Comparison of ENCODE assay signal across 8 cellular contexts in genomic region chr10:72364239-72364777, GRCh38. TPM values are rescaled to one million over a fixed set of nuclear protein-coding genes. Genes with fewer than 3 reads are reported as not detected.
DNase-seq lines count a peak whose midpoint lies in the region; ATAC-seq and TF ChIP-seq lines count a peak whose summit lies in the region.

No MANE protein-coding gene starts in this region.

- H3K36me3 ChIP-seq in SK-N-SH (replicated peaks in 1 of 2; ENCODE audit: control insufficient read depth in 1 of 2, insufficient read depth in 2 of 2, low read length in 1 of 2): no peaks in the 10 kb centered on the region
- peaks cover 0 to 37% (median 15%) of the 10 kb centered on the region in 4 donors for H3K36me3 ChIP-seq in upper lobe of left lung

- H3K79me2 ChIP-seq in SK-N-SH (ENCODE audit: insufficient read depth): no peaks in the 10 kb centered on the region

- no peaks in the 10 kb centered on the region for H4K20me1 ChIP-seq in SK-N-SH (ENCODE audit: insufficient read depth)

- H3K27ac ChIP-seq in SK-N-SH (ENCODE audit: low read depth in 2 of 2, low read length in 1 of 2) (peak overlapping the region; percentile 25 to 62; a peak in 2 of 4 replicates), upper lobe of left lung (peak overlapping the region in 3 of 4 donors; percentile 6 to 63 (median 58))

- H3K9me3 ChIP-seq in SK-N-SH (no peaks in the 10 kb centered on the region), upper lobe of left lung (no peaks in the 10 kb centered on the region)

- H3K27ac Mint-ChIP-seq in activated naive CD4-positive, alpha-beta T cell treated with anti-CD3 and anti-CD28 coated beads, Interleukin-2, amount 50 U/mL, for 72 hours: peak overlapping the region; percentile 14 to 74

- H2AFZ ChIP-seq in SK-N-SH (ENCODE audit: low read depth): peak overlapping the region; percentile 82; the same call in 1 of the 2 replicates

- 14% methylated on average over 10 of the region's 12 CpGs for WGBS in SK-N-SH (ENCODE audit: low lambda C conversion rate)
- 6 to 8% methylated on average over 10 to 12 of the region's 12 CpGs for WGBS in upper lobe of left lung, 2 donors

- no peaks in the 10 kb centered on the region for H3K36me3 Mint-ChIP-seq in activated naive CD4-positive, alpha-beta T cell treated with anti-CD3 and anti-CD28 coated beads, Interleukin-2, amount 50 U/mL, for 72 hours

- peaks cover 5% of the 10 kb centered on the region for H3F3A ChIP-seq in SK-N-SH (replicated peaks; ENCODE audit: insufficient read depth)

- peak; percentile 70 for DNase-seq in GM04503 (ENCODE audit: low read depth)
- DNase-seq in HEK293T (ENCODE audit: extremely low spot score): peak; percentile 90
- peak; percentile 87 for DNase-seq in NCI-H1105 treated with DMSO at 0.1 percent for 48 hours (lab: John Stamatoyannopoulos, UW)
- DNase-seq in SK-N-SH: peak; percentile 83
- DNase-seq in activated naive CD4-positive, alpha-beta T cell treated with anti-CD3 and anti-CD28 coated beads, Interleukin-2, amount 50 U/mL, for 72 hours (ENCODE audit: low spot score in 2 of 2): peak; percentile 81 to 85
- DNase-seq in head of caudate nucleus: peak; percentile 75 to 94 (median 86)
- DNase-seq in posterior cingulate gyrus: peak; percentile 69 to 97 (median 80)
- DNase-seq in upper lobe of left lung: peak; percentile 44 to 91

- TF ChIP-seq EP300 in SK-N-SH (IDR thresholded peaks at IDR 0.05; ENCODE audit: borderline replicate concordance in 1 of 2, low read depth in 1 of 2, low read length in 1 of 2) (no peak), upper lobe of left lung (IDR thresholded peaks at IDR 0.05) (no peak)

- peak; percentile 93 for TF ChIP-seq CTCF in SK-N-SH (IDR thresholded peaks at IDR 0.05)
- TF ChIP-seq CTCF in upper lobe of left lung (IDR thresholded peaks at IDR 0.05): peak; percentile 88 to 97 (median 95)

- peak overlapping the region; percentile 37; the same call in 1 of the 2 replicates for H3K9ac ChIP-seq in SK-N-SH

- POLR2A ChIA-PET in HEK293T (lab: Yijun Ruan, JAX) (interaction anchor here (2.3 kb wide), 1 partner anchor 9 kb away, joined by 11 read pairs; the partner anchor contains the start of gene DNAJB12), SK-N-SH (lab: Yijun Ruan, JAX) (interaction anchor here (0.9 to 1.4 kb wide), 3 partner anchors 9 to 470 kb away, joined by 3 read pairs; partner anchors contain the start of gene DNAJB12)

- intact Hi-C loops in head of caudate nucleus (cut with DNase I) (loop anchor here (5.0 kb wide), 1 partner anchor 468 kb away; no protein-coding TSS in a partner anchor), posterior cingulate gyrus (cut with DNase I) (loop anchor here (1.0 to 10.0 kb wide), 4 partner anchors 260 to 800 kb away; partner anchors contain the start of genes ECD, FAM149B1, MCU and MICU1)

- H3K4me1 ChIP-seq in SK-N-SH (ENCODE audit: control insufficient read depth in 1 of 2, insufficient read depth in 2 of 2, low read depth in 1 of 2, low read length in 1 of 2): peaks cover 2 to 12% of the 10 kb centered on the region in 2 experiments; a peak in 1 of 4 replicates
- H3K4me1 ChIP-seq in upper lobe of left lung: peaks cover 10 to 12% (median 10%) of the 10 kb centered on the region in 4 donors

- TF ChIP-seq RAD21 in SK-N-SH (IDR thresholded peaks at IDR 0.05; ENCODE audit: low read length): peak; percentile 97

- H3K4me3 ChIP-seq in SK-N-SH (ENCODE audit: low read depth in 2 of 2, low read length in 1 of 2) (peak overlapping the region in 1 of 2 experiments; percentile 34; a peak in 1 of 4 replicates), upper lobe of left lung (peak overlapping the region in 2 of 4 donors; percentile 15 to 29)

- peak in 1 of 4 donors; percentile 22 for TF ChIP-seq POLR2A in upper lobe of left lung (IDR thresholded peaks at IDR 0.05)

- CTCF ChIA-PET in HEK293T (lab: Yijun Ruan, JAX) (interaction anchor here (0.9 to 1.6 kb wide), 3 partner anchors 9 to 511 kb away, joined by 3 to 6 read pairs (median 4); partner anchors contain the start of gene DNAJB12), SK-N-SH (lab: Yijun Ruan, JAX) (interaction anchor here (0.6 to 4.6 kb wide), 45 partner anchors 9 to 732 kb away, joined by 3 to 90 read pairs (median 4); partner anchors contain the start of genes DNAJB12 and MCU)

- peak; percentile 96 to 99 for ATAC-seq in activated naive CD4-positive, alpha-beta T cell treated with anti-CD3 and anti-CD28 coated beads, Interleukin-2, amount 50 U/mL, for 72 hours
- peak; percentile 95 to 97 for ATAC-seq in upper lobe of left lung (ENCODE audit: low FRiP score in 2 of 2)

- peak overlapping the region; percentile 51 for H3K4me2 ChIP-seq in SK-N-SH

- no peaks in the 10 kb centered on the region for H3K9me2 ChIP-seq in SK-N-SH

- no peaks in the 10 kb centered on the region for H3K9me3 Mint-ChIP-seq in activated naive CD4-positive, alpha-beta T cell treated with anti-CD3 and anti-CD28 coated beads, Interleukin-2, amount 50 U/mL, for 72 hours

- no peaks in the 10 kb centered on the region for H3K27me3 ChIP-seq in SK-N-SH (ENCODE audit: insufficient read depth)
- no peaks in the 10 kb centered on the region for H3K27me3 ChIP-seq in upper lobe of left lung

TF ChIP-seq in HEK293T, 16 proteins besides CTCF, POLR2A, EP300 and RAD21:
- no peak for TF ChIP-seq FOXK2 (IDR thresholded peaks at IDR 0.05)
- TF ChIP-seq HDGF (IDR thresholded peaks at IDR 0.05; ENCODE audit: borderline replicate concordance): no peak
- no peak for TF ChIP-seq SUZ12 (IDR thresholded peaks at IDR 0.05)
- TF ChIP-seq NFRKB (IDR thresholded peaks at IDR 0.05): no peak
- no peak for TF ChIP-seq ZNF384 (IDR thresholded peaks at IDR 0.05)
- no peak for TF ChIP-seq CTBP1 (IDR thresholded peaks at IDR 0.05; ENCODE audit: borderline replicate concordance)
- no peak for TF ChIP-seq TARDBP (IDR thresholded peaks at IDR 0.05)
- no peak for TF ChIP-seq L3MBTL2 (conservative IDR thresholded peaks at IDR 0.05)
- no peak for TF ChIP-seq SP1 (IDR thresholded peaks at IDR 0.05)
- TF ChIP-seq, protein P1, sequence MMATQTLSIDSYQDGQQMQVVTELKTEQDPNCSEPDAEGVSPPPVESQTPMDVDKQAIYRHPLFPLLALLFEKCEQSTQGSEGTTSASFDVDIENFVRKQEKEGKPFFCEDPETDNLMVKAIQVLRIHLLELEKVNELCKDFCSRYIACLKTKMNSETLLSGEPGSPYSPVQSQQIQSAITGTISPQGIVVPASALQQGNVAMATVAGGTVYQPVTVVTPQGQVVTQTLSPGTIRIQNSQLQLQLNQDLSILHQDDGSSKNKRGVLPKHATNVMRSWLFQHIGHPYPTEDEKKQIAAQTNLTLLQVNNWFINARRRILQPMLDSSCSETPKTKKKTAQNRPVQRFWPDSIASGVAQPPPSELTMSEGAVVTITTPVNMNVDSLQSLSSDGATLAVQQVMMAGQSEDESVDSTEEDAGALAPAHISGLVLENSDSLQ (IDR thresholded peaks at IDR 0.05): no peak
- TF ChIP-seq LEF1 (IDR thresholded peaks at IDR 0.05; ENCODE audit: borderline replicate concordance): no peak
- no peak for TF ChIP-seq FOXA1 (IDR thresholded peaks at IDR 0.05)
- TF ChIP-seq FOXM1 (IDR thresholded peaks at IDR 0.05; ENCODE audit: borderline replicate concordance): no peak
- TF ChIP-seq ELF4 (IDR thresholded peaks at IDR 0.05): no peak
- no peak for TF ChIP-seq BHLHE40 (IDR thresholded peaks at IDR 0.05; ENCODE audit: borderline replicate concordance)

TF ChIP-seq in SK-N-SH, 30 proteins besides CTCF, POLR2A, EP300 and RAD21 (continues in another document):
- TF ChIP-seq POLR2AphosphoS5 (IDR thresholded peaks at IDR 0.05; ENCODE audit: low read depth, low read length) (peak; percentile 15; the same call in 1 of the 2 replicates), NFIC (IDR thresholded peaks at IDR 0.05; ENCODE audit: borderline replicate concordance) (peak; percentile 99), NRF1 (IDR thresholded peaks at IDR 0.05; ENCODE audit: low read depth, low read length) (no peak), RXRA (IDR thresholded peaks at IDR 0.05; ENCODE audit: borderline replicate concordance, low read depth) (no peak), TAF1 (IDR thresholded peaks at IDR 0.05; ENCODE audit: borderline replicate concordance, low read depth, low read length) (peak; percentile 49; the same call in 1 of the 2 replicates), TCF12 (IDR thresholded peaks at IDR 0.05) (no peak)
- TF ChIP-seq, protein P2, sequence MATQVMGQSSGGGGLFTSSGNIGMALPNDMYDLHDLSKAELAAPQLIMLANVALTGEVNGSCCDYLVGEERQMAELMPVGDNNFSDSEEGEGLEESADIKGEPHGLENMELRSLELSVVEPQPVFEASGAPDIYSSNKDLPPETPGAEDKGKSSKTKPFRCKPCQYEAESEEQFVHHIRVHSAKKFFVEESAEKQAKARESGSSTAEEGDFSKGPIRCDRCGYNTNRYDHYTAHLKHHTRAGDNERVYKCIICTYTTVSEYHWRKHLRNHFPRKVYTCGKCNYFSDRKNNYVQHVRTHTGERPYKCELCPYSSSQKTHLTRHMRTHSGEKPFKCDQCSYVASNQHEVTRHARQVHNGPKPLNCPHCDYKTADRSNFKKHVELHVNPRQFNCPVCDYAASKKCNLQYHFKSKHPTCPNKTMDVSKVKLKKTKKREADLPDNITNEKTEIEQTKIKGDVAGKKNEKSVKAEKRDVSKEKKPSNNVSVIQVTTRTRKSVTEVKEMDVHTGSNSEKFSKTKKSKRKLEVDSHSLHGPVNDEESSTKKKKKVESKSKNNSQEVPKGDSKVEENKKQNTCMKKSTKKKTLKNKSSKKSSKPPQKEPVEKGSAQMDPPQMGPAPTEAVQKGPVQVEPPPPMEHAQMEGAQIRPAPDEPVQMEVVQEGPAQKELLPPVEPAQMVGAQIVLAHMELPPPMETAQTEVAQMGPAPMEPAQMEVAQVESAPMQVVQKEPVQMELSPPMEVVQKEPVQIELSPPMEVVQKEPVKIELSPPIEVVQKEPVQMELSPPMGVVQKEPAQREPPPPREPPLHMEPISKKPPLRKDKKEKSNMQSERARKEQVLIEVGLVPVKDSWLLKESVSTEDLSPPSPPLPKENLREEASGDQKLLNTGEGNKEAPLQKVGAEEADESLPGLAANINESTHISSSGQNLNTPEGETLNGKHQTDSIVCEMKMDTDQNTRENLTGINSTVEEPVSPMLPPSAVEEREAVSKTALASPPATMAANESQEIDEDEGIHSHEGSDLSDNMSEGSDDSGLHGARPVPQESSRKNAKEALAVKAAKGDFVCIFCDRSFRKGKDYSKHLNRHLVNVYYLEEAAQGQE (IDR thresholded peaks at IDR 0.05; ENCODE audit: low read depth, low read length): no peak

RNA-seq across cellular contexts. Expression of gene DNAJB12, which starts 9.6 kb away (rescaled TPM):
- 22.9 and 25.8 TPM in 2 replicates for polyA plus RNA-seq in SK-N-SH (2012; rRNA removed)
- 15.6 and 19.0 TPM in 2 replicates for polyA plus RNA-seq in SK-N-SH (2012; cell fraction: cytosol; rRNA removed)
- 38.8 and 40.0 TPM in 2 replicates for polyA plus RNA-seq in SK-N-SH (2012; cell fraction: nucleus; rRNA removed)
- 10 to 100 TPM; 20.7 to 26.6 TPM for total RNA-seq in activated naive CD4-positive, alpha-beta T cell treated with anti-CD3 and anti-CD28 coated beads, Interleukin-2, amount 50 U/mL, for 72 hours
- total RNA-seq in upper lobe of left lung: 10 to 100 TPM; 24.4 to 81.7 (median 49.2) TPM
